In genomic region chr4:2062808-2063524, GRCh38 we compare ENCODE assay signal across 1 cellular context.
A peak's percentile ranks its signal among the peaks of the same experiment; 100 is the strongest.
TF ChIP-seq lines count a peak whose summit lies in the region.

No MANE protein-coding gene starts in this region.

TF ChIP-seq in K562, 482 proteins besides CTCF, POLR2A, EP300 and RAD21 (continued from another document):
- TF ChIP-seq, protein P1, sequence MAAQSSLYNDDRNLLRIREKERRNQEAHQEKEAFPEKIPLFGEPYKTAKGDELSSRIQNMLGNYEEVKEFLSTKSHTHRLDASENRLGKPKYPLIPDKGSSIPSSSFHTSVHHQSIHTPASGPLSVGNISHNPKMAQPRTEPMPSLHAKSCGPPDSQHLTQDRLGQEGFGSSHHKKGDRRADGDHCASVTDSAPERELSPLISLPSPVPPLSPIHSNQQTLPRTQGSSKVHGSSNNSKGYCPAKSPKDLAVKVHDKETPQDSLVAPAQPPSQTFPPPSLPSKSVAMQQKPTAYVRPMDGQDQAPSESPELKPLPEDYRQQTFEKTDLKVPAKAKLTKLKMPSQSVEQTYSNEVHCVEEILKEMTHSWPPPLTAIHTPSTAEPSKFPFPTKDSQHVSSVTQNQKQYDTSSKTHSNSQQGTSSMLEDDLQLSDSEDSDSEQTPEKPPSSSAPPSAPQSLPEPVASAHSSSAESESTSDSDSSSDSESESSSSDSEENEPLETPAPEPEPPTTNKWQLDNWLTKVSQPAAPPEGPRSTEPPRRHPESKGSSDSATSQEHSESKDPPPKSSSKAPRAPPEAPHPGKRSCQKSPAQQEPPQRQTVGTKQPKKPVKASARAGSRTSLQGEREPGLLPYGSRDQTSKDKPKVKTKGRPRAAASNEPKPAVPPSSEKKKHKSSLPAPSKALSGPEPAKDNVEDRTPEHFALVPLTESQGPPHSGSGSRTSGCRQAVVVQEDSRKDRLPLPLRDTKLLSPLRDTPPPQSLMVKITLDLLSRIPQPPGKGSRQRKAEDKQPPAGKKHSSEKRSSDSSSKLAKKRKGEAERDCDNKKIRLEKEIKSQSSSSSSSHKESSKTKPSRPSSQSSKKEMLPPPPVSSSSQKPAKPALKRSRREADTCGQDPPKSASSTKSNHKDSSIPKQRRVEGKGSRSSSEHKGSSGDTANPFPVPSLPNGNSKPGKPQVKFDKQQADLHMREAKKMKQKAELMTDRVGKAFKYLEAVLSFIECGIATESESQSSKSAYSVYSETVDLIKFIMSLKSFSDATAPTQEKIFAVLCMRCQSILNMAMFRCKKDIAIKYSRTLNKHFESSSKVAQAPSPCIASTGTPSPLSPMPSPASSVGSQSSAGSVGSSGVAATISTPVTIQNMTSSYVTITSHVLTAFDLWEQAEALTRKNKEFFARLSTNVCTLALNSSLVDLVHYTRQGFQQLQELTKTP (IDR thresholded peaks at IDR 0.05; ENCODE audit: low read depth in 1 of 2, partially characterized antibody in 2 of 2), result no peak
- peak; percentile 46; the same call in 1 of the 2 replicates for TF ChIP-seq ZBTB33 (CRISPR knock-in tag; IDR thresholded peaks at IDR 0.05)
- no peak for TF ChIP-seq RBM34 (IDR thresholded peaks at IDR 0.05; ENCODE audit: borderline replicate concordance, insufficient read depth, low read length)
- TF ChIP-seq, protein P2, sequence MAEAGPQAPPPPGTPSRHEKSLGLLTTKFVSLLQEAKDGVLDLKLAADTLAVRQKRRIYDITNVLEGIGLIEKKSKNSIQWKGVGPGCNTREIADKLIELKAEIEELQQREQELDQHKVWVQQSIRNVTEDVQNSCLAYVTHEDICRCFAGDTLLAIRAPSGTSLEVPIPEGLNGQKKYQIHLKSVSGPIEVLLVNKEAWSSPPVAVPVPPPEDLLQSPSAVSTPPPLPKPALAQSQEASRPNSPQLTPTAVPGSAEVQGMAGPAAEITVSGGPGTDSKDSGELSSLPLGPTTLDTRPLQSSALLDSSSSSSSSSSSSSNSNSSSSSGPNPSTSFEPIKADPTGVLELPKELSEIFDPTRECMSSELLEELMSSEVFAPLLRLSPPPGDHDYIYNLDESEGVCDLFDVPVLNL (CRISPR knock-in tag; IDR thresholded peaks at IDR 0.05; ENCODE audit: low read depth), result no peak
- no peak for TF ChIP-seq SMARCA5 (IDR thresholded peaks at IDR 0.05)
- TF ChIP-seq NR2C1 (IDR thresholded peaks at IDR 0.05), result no peak
- TF ChIP-seq NR2C1 (tag; IDR thresholded peaks at IDR 0.05), result no peak
- TF ChIP-seq MCM2 (IDR thresholded peaks at IDR 0.05; ENCODE audit: low read depth), result no peak
- TF ChIP-seq NFIC (IDR thresholded peaks at IDR 0.05), result peak; percentile 95
- peak; percentile 51 for TF ChIP-seq NFIX (CRISPR knock-in tag; IDR thresholded peaks at IDR 0.05; ENCODE audit: low read depth)
- TF ChIP-seq SMAD2 (IDR thresholded peaks at IDR 0.05; ENCODE audit: low read depth, low read length), result no peak
- TF ChIP-seq ASH1L (IDR thresholded peaks at IDR 0.05; ENCODE audit: borderline replicate concordance, low read depth, partially characterized antibody), result no peak
